In the genomic region with DNA sequence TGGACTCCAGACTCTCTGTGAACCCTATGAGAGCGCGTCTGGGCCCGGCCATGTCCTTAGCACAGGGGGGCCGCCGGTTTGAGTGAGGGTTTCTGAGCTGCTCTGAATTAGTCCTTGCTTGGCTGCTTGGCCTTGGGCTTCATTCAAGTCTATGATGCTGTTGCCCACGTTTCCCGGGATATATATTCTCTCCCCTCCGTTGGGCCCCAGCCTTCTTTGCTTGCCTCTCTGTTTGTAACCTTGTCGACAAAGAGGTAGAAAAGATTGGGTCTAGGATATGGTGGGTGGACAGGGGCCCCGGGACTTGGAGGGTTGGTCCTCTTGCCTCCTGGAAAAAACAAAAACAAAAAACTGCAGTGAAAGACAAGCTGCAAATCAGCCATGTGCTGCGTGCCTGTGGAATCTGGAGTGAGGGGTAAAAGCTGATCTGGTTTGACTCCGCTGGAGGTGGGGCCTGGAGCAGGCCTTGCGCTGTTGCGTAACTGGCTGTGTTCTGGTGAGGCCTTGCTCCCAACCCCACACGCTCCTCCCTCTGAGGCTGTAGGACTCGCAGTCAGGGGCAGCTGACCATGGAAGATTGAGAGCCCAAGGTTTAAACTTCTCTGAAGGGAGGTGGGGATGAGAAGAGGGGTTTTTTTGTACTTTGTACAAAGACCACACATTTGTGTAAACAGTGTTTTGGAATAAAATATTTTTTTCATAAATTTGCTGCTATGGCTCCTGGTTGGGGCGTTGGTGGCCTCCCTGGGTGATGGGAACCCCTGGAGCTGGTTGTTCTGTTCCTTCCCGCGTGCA, we compare ENCODE assay signal across 8 cellular contexts. TPM values are rescaled to one million over a fixed set of nuclear protein-coding genes. Genes with fewer than 3 reads are reported as not detected.
A peak's percentile ranks its signal among the peaks of the same experiment; 100 is the strongest.
DNase-seq lines count a peak whose midpoint lies in the region; ATAC-seq, FAIRE-seq and TF ChIP-seq lines count a peak whose summit lies in the region.

No MANE protein-coding gene starts in this region.

- H2BK20ac ChIP-seq in H1 (ENCODE audit: low read length) = no peak overlapping the region; the same call in 1 of the 2 replicates

- H4K91ac ChIP-seq in H1 (replicated peaks; ENCODE audit: insufficient read length, low read length) = no peak overlapping the region
- no peak overlapping the region for H4K91ac ChIP-seq in mesenchymal stem cell (ENCODE audit: low read length)

- ATAC-seq in activated CD4-positive, alpha-beta T cell treated with anti-CD3 and anti-CD28 coated beads for 36 hours = no peak

- no peak for TF ChIP-seq EP300 in H1 (IDR thresholded peaks at IDR 0.05; ENCODE audit: borderline replicate concordance in 1 of 2, low read depth in 2 of 2, low read length in 2 of 2)

- H3K18ac ChIP-seq in H1 (ENCODE audit: extremely low read depth, low read length) (no peak overlapping the region), mesenchymal stem cell (ENCODE audit: low read depth in 1 of 2, low read length in 2 of 2) (peak overlapping the region; percentile 42 to 81)

- peak overlapping the region in 1 of 4 experiments; percentile 46; a peak in 1 of 8 replicates for H3K4me3 ChIP-seq in H1 (ENCODE audit: extremely low read depth in 1 of 4, insufficient read depth in 2 of 4, low read depth in 3 of 4, low read length in 4 of 4)
- H3K4me3 ChIP-seq in mesenchymal stem cell (ENCODE audit: insufficient read depth in 1 of 2, low read depth in 1 of 2, low read length in 2 of 2) = peak overlapping the region in 1 of 2 experiments; percentile 39
- H3K4me3 ChIP-seq in tibial artery = peak overlapping the region; percentile 7 to 29

- H3K4ac ChIP-seq in H1 (replicated peaks; ENCODE audit: insufficient read length, low read depth, low read length) (no peak overlapping the region), mesenchymal stem cell (ENCODE audit: low read depth in 1 of 2, low read length in 2 of 2) (peak overlapping the region in 1 of 2 experiments; percentile 71)

- no peak for TF ChIP-seq POLR2A in H1 (IDR thresholded peaks at IDR 0.05; ENCODE audit: control extremely low read depth in 1 of 2, low read depth in 2 of 2, low read length in 2 of 2)

- no peaks in the 10 kb centered on the region; the same call in 1 of the 2 replicates for H3K79me1 ChIP-seq in H1 (ENCODE audit: low read depth, low read length)
- peaks cover 6% of the 10 kb centered on the region for H3K79me1 ChIP-seq in mesenchymal stem cell (replicated peaks; ENCODE audit: low read length, poor library complexity, severe bottlenecking)

- no peak overlapping the region for H4K5ac ChIP-seq in H1 (ENCODE audit: insufficient read length, low read depth, low read length)

- H3K27me3 ChIP-seq in H1 (replicated peaks in 1 of 4; ENCODE audit: control insufficient read depth in 3 of 4, extremely low read depth in 1 of 4, insufficient read depth in 3 of 4, low read length in 3 of 4) (no peaks in the 10 kb centered on the region), mesenchymal stem cell (ENCODE audit: control insufficient read depth in 1 of 2, insufficient read depth in 1 of 2, low read length in 2 of 2) (peaks cover 0 to 4% of the 10 kb centered on the region in 2 experiments), tibial artery (no peaks in the 10 kb centered on the region)

- 83% methylated on average over 19 of the region's 19 CpGs; no CpG with 5 or more reads in 1 of the 2 experiments for WGBS in H1 (ENCODE audit: extremely low coverage in 1 of 2, insufficient coverage in 1 of 2, insufficient read length in 1 of 2, insufficient replicate concordance in 2 of 2, low coverage in 1 of 2, low lambda C conversion rate in 2 of 2, missing lambda C conversion rate in 1 of 2), 2 experiments
- WGBS in mesenchymal stem cell = 62% methylated on average over 16 of the region's 19 CpGs

- no peak overlapping the region for H2BK12ac ChIP-seq in H1 (ENCODE audit: low read depth, low read length)
- H2BK12ac ChIP-seq in mesenchymal stem cell (ENCODE audit: low read length in 2 of 2) = peak overlapping the region; percentile 23 to 37

- POLR2A ChIA-PET in activated CD4-positive, alpha-beta T cell treated with anti-CD3 and anti-CD28 coated beads for 36 hours (lab: Charles Lee) = interaction anchor here (0.6 to 2.2 kb wide), 17 partner anchors 10 to 103 kb away, joined by 3 to 9 read pairs (median 4); partner anchors contain the start of gene STAT3
- POLR2A ChIA-PET in H1 (lab: Charles Lee; ENCODE audit: partially characterized antibody) = interaction anchor here (0.9 to 4.8 kb wide), 14 partner anchors 10 to 202 kb away, joined by 3 to 33 read pairs (median 4); partner anchors contain the start of genes STAT3 and STAT5A

- H3K23me2 ChIP-seq in H1 (ENCODE audit: low read depth, low read length) = no peaks in the 10 kb centered on the region

- H3K79me2 ChIP-seq in H1 (ENCODE audit: control insufficient read depth in 1 of 2, insufficient read depth in 2 of 2, low read length in 2 of 2) = no peaks in the 10 kb centered on the region

- H3K4me2 ChIP-seq in H1 (ENCODE audit: insufficient read depth in 1 of 2, low read depth in 2 of 2, low read length in 2 of 2) (peak overlapping the region in 1 of 2 experiments; percentile 16; a peak in 2 of 4 replicates), mesenchymal stem cell (ENCODE audit: low read length, poor library complexity, severe bottlenecking) (no peak overlapping the region)

- H4K8ac ChIP-seq in H1 (ENCODE audit: extremely low read depth, insufficient read depth, low read length) (no peak overlapping the region), mesenchymal stem cell (ENCODE audit: low read length) (no peak overlapping the region)

- H2BK15ac ChIP-seq in H1 (ENCODE audit: low read length) (no peak overlapping the region), mesenchymal stem cell (ENCODE audit: low read depth, poor library complexity, severe bottlenecking) (peak overlapping the region; percentile 12)

- H3K9me3 Mint-ChIP-seq in activated CD4-positive, alpha-beta T cell treated with anti-CD3 and anti-CD28 coated beads for 36 hours (ENCODE audit: low read depth) = no peaks in the 10 kb centered on the region

- H3K9ac ChIP-seq in H1 (replicated peaks in 1 of 4; ENCODE audit: extremely low read depth in 1 of 4, low read depth in 3 of 4, low read length in 3 of 4) (peak overlapping the region in 3 of 4 experiments; percentile 13 to 47 (median 17); a peak in 2 of 7 replicates), mesenchymal stem cell (ENCODE audit: low read length) (peak overlapping the region; percentile 71)

- no peak overlapping the region for H3K56ac ChIP-seq in H1 (replicated peaks; ENCODE audit: insufficient read length, low read depth, low read length)

- H3K4me1 Mint-ChIP-seq in activated CD4-positive, alpha-beta T cell treated with anti-CD3 and anti-CD28 coated beads for 36 hours = peaks cover 88% of the 10 kb centered on the region

- TF ChIP-seq RAD21 in H1 (IDR thresholded peaks at IDR 0.05 in 1 of 2, conservative IDR thresholded peaks at IDR 0.05 in 1 of 2; ENCODE audit: low read depth in 2 of 2, low read length in 2 of 2) = no peak

- CTCF ChIA-PET in activated CD4-positive, alpha-beta T cell treated with anti-CD3 and anti-CD28 coated beads for 36 hours (lab: Charles Lee) = interaction anchor here (0.6 to 11.4 kb wide), 22 partner anchors 9 to 244 kb away, joined by 3 to 175 read pairs (median 5); partner anchors contain the start of gene STAT3
- CTCF ChIA-PET in H1 (lab: Charles Lee; ENCODE audit: partially characterized antibody) = interaction anchor here (0.5 to 24.6 kb wide), 16 partner anchors 10 to 607 kb away, joined by 3 to 542 read pairs (median 4); no protein-coding TSS in a partner anchor

- peak; percentile 55 for FAIRE-seq in H1 (lab: Jason Lieb, UNC)

- peaks cover 2 to 14% (median 10%) of the 10 kb centered on the region in 4 experiments; a peak in 6 of 8 replicates for H3K36me3 ChIP-seq in H1 (ENCODE audit: control insufficient read depth in 2 of 4, insufficient read depth in 4 of 4, low read length in 3 of 4)
- H3K36me3 ChIP-seq in mesenchymal stem cell (ENCODE audit: control insufficient read depth in 1 of 2, insufficient read depth in 2 of 2, low read depth in 1 of 2, low read length in 2 of 2) = peaks cover 46 to 76% of the 10 kb centered on the region in 2 experiments
- H3K36me3 ChIP-seq in tibial artery = peaks cover 36 to 82% (median 73%) of the 10 kb centered on the region in 3 donors

- TF ChIP-seq CTCF in H1 (IDR thresholded peaks at IDR 0.05; ENCODE audit: control extremely low read depth in 1 of 3, insufficient read depth in 1 of 3, low read depth in 1 of 3, low read length in 3 of 3) (no peak), tibial artery (IDR thresholded peaks at IDR 0.05) (no peak)

- peak overlapping the region; percentile 30; the same call in 1 of the 2 replicates for H3K27ac ChIP-seq in H1 (ENCODE audit: low read depth, low read length)
- peak overlapping the region; percentile 28 for H3K27ac ChIP-seq in mesenchymal stem cell (ENCODE audit: low read length, poor library complexity, severe bottlenecking)
- peak overlapping the region; percentile 83 to 84 for H3K27ac ChIP-seq in tibial artery

- intact Hi-C loops in activated CD4-positive, alpha-beta T cell treated with anti-CD3 and anti-CD28 coated beads for 36 hours (cut with DNase I, micrococcal nuclease) = loop anchor here (1.0 to 5.0 kb wide), 8 partner anchors 23 to 216 kb away; partner anchors contain the start of genes STAT3 (in 1 of the 2) and STAT5A (in 1 of the 2)
- intact Hi-C loops in tibial artery (cut with DNase I; ENCODE audit: low total_unique reads) = no loop called here

- peak overlapping the region; percentile 96 for H3K27ac Mint-ChIP-seq in activated CD4-positive, alpha-beta T cell treated with anti-CD3 and anti-CD28 coated beads for 36 hours

- H3K23ac ChIP-seq in H1 (ENCODE audit: insufficient read length) (no peak overlapping the region), mesenchymal stem cell (ENCODE audit: low read length in 2 of 2) (no peak overlapping the region)

- H3K4me1 ChIP-seq in H1 (replicated peaks in 1 of 4; ENCODE audit: control insufficient read depth in 3 of 4, insufficient read depth in 4 of 4, low read length in 3 of 4) (peaks cover 5 to 20% (median 8%) of the 10 kb centered on the region in 4 experiments; a peak in 6 of 7 replicates), mesenchymal stem cell (ENCODE audit: control insufficient read depth, insufficient read depth, low read depth, low read length) (peaks cover 15% of the 10 kb centered on the region), tibial artery (peaks cover 12 to 31% (median 19%) of the 10 kb centered on the region in 4 donors)

- H3K14ac ChIP-seq in H1 (ENCODE audit: insufficient read length) = no peak overlapping the region
- H3K14ac ChIP-seq in mesenchymal stem cell (ENCODE audit: low read length in 2 of 2) = no peak overlapping the region

- H3K4me3 Mint-ChIP-seq in activated CD4-positive, alpha-beta T cell treated with anti-CD3 and anti-CD28 coated beads for 36 hours = peak overlapping the region; percentile 66

- H2AFZ ChIP-seq in H1 (ENCODE audit: low read length) (no peak overlapping the region), mesenchymal stem cell (ENCODE audit: low read depth, low read length) (no peak overlapping the region)

- no peak overlapping the region for H2BK120ac ChIP-seq in H1 (replicated peaks; ENCODE audit: low read depth, low read length)
- H2BK120ac ChIP-seq in mesenchymal stem cell (ENCODE audit: low read depth, low read length) = no peak overlapping the region

- H4K20me1 ChIP-seq in H1 (replicated peaks in 1 of 2; ENCODE audit: control insufficient read depth in 1 of 2, insufficient read depth in 2 of 2, low read length in 2 of 2) = peaks cover 0 to 3% of the 10 kb centered on the region in 2 experiments

- no peaks in the 10 kb centered on the region for H3K9me3 ChIP-seq in H1 (ENCODE audit: insufficient read depth in 2 of 2, low read depth in 1 of 2, low read length in 1 of 2)
- no peaks in the 10 kb centered on the region for H3K9me3 ChIP-seq in mesenchymal stem cell (ENCODE audit: control insufficient read depth, low read length)
- H3K9me3 ChIP-seq in tibial artery = no peaks in the 10 kb centered on the region

- H3K27me3 Mint-ChIP-seq in activated CD4-positive, alpha-beta T cell treated with anti-CD3 and anti-CD28 coated beads for 36 hours = no peaks in the 10 kb centered on the region

- H2AK5ac ChIP-seq in H1 (ENCODE audit: low read depth, low read length) = peak overlapping the region; percentile 39; the same call in 1 of the 2 replicates
- H2AK5ac ChIP-seq in mesenchymal stem cell (ENCODE audit: low read length, severe bottlenecking) = no peak overlapping the region

- peak; percentile 62 for DNase-seq in activated CD4-positive, alpha-beta T cell treated with anti-CD3 and anti-CD28 coated beads for 36 hours
- no peak for DNase-seq in activated CD4-positive, alpha-beta T cell treated with anti-CD3 and anti-CD28 coated beads for 1 hour
- no peak for DNase-seq in H1 (ENCODE audit: low read depth in 1 of 2, low spot score in 2 of 2)
- peak; percentile 95 for DNase-seq in mesenchymal stem cell
- DNase-seq in tibial artery = peak; percentile 96
- no peak for DNase-seq in NCI-H774 (lab: John Stamatoyannopoulos, UW)
- DNase-seq in activated CD4-positive, CD25-positive, alpha-beta regulatory T cell treated with anti-CD3 and anti-CD28 coated beads, Interleukin-2, amount 50 U/mL, for 72 hours = no peak

- H3K36me3 Mint-ChIP-seq in activated CD4-positive, alpha-beta T cell treated with anti-CD3 and anti-CD28 coated beads for 36 hours (ENCODE audit: low read depth) = peaks cover 77% of the 10 kb centered on the region

- H2BK5ac ChIP-seq in H1 (ENCODE audit: low read depth, low read length) (no peak overlapping the region), mesenchymal stem cell (ENCODE audit: low read depth, low read length, poor library complexity, severe bottlenecking) (no peak overlapping the region)

RNA-seq across cellular contexts. Expression of gene STAT5A, which starts 23.1 kb away (rescaled TPM):
- 100 to 1,000 TPM; 178 to 203 TPM for total RNA-seq in activated CD4-positive, alpha-beta T cell treated with anti-CD3 and anti-CD28 coated beads for 36 hours
- 23.4 TPM for polyA plus RNA-seq in PFSK-1 (2012; ENCODE audit: insufficient read length, low read depth)
- total RNA-seq in H1 (2021; fragmentation: NEBNext Ultra II Directional; extraction: Animal tissue kit (Norgen Biotek cat#: 25700)) = 5.4 and 6.0 TPM in 2 replicates
- 4.2 and 7.9 TPM in 2 replicates for polyA plus RNA-seq in H1 (2011; rRNA removed)
- 4.2 TPM for polyA plus RNA-seq in H1 (2011; cell fraction: cytosol; rRNA removed)
- polyA plus RNA-seq in H1 (2011; cell fraction: nucleus; rRNA removed) = 9.8 TPM
- 2.3 to 7.0 TPM (median 6.0 TPM) in 4 replicates for polyA plus RNA-seq in H1 (2012, experiment 1 of 2)
- polyA plus RNA-seq in H1 (2012, experiment 2 of 2) = 3.0 TPM
- polyA plus RNA-seq in H1 (2013, experiment 1 of 2) = 3.0 TPM
- polyA plus RNA-seq in H1 (2013, experiment 2 of 2) = 3.2 TPM
- polyA minus RNA-seq in H1 (2011; rRNA and poly(A)+ RNA removed) = 6.1 and 12.0 TPM in 2 replicates
- polyA minus RNA-seq in H1 (2011; cell fraction: cytosol; rRNA and poly(A)+ RNA removed) = 7.6 TPM
- polyA minus RNA-seq in H1 (2011; cell fraction: nucleus; rRNA and poly(A)+ RNA removed) = 4.3 TPM
- polyA plus RNA-seq in mesenchymal stem cell (2013, experiment 1 of 2) = 4.0 TPM
- polyA plus RNA-seq in mesenchymal stem cell (2013, experiment 2 of 2) = 3.2 TPM

RNA-seq across cellular contexts. Expression of gene STAT5B, which starts 35.2 kb away (rescaled TPM):
- total RNA-seq in activated CD4-positive, alpha-beta T cell treated with anti-CD3 and anti-CD28 coated beads for 36 hours = 100 to 1,000 TPM; 162 to 203 TPM
- polyA plus RNA-seq in PFSK-1 (2012; ENCODE audit: insufficient read length, low read depth) = 29.8 TPM
- total RNA-seq in H1 (2021; fragmentation: NEBNext Ultra II Directional; extraction: Animal tissue kit (Norgen Biotek cat#: 25700)) = 43.3 and 52.6 TPM in 2 replicates
- 35.3 and 40.8 TPM in 2 replicates for polyA plus RNA-seq in H1 (2011; rRNA removed)
- 43.3 TPM for polyA plus RNA-seq in H1 (2011; cell fraction: cytosol; rRNA removed)
- polyA plus RNA-seq in H1 (2011; cell fraction: nucleus; rRNA removed) = 59.0 TPM
- 30.5 to 36.1 TPM (median 33.9 TPM) in 4 replicates for polyA plus RNA-seq in H1 (2012, experiment 1 of 2)
- polyA plus RNA-seq in H1 (2012, experiment 2 of 2) = 19.0 TPM
- polyA plus RNA-seq in H1 (2013, experiment 1 of 2) = 17.7 TPM
- polyA plus RNA-seq in H1 (2013, experiment 2 of 2) = 15.8 TPM
- 43.6 and 47.2 TPM in 2 replicates for polyA minus RNA-seq in H1 (2011; rRNA and poly(A)+ RNA removed)
- polyA minus RNA-seq in H1 (2011; cell fraction: cytosol; rRNA and poly(A)+ RNA removed) = 28.5 TPM
- polyA minus RNA-seq in H1 (2011; cell fraction: nucleus; rRNA and poly(A)+ RNA removed) = 22.2 TPM
- polyA plus RNA-seq in mesenchymal stem cell (2013, experiment 1 of 2) = 12.3 TPM
- polyA plus RNA-seq in mesenchymal stem cell (2013, experiment 2 of 2) = 11.9 TPM

Comparison
In these comparisons a context has a peak if more than half of its experiments do, and no peak if none do; other contexts are left out.
1. DNase-seq: peak in activated CD4-positive, alpha-beta T cell treated with anti-CD3 and anti-CD28 coated beads for 36 hours (single experiment), mesenchymal stem cell (single experiment) and tibial artery (2 of 2); none in activated CD4-positive, alpha-beta T cell treated with anti-CD3 and anti-CD28 coated beads for 1 hour (single experiment), H1 (0 of 2), NCI-H774 (single experiment) and activated CD4-positive, CD25-positive, alpha-beta regulatory T cell treated with anti-CD3 and anti-CD28 coated beads, Interleukin-2, amount 50 U/mL, for 72 hours (single experiment).
2. H3K27ac ChIP-seq: peak in every context shown above with its lines; median percentile 84 in tibial artery; 30 in H1; 28 in mesenchymal stem cell.
3. RNA of gene STAT5A, which starts 23.1 kb away (total RNA-seq): 178 to 203 TPM in activated CD4-positive, alpha-beta T cell treated with anti-CD3 and anti-CD28 coated beads for 36 hours; 5.4 to 6.0 TPM in H1; every median in the first group is over 10 times any median in the second.